ENCODE assay signal across 8 cellular contexts in genomic region chr5:132238169-132238744, GRCh38. TPM values are rescaled to one million over a fixed set of nuclear protein-coding genes. Genes with fewer than 3 reads are reported as not detected.
DNase-seq lines count a peak whose midpoint lies in the region; ATAC-seq and TF ChIP-seq lines count a peak whose summit lies in the region.

No MANE protein-coding gene starts in this region.

- H2BK15ac ChIP-seq in IMR-90 (ENCODE audit: low read depth, low read length), result no peak overlapping the region

- 0 out of 4 replicates have a peak overlapping the region, but pooled peaks of 1 of the 2 experiments have one; percentile 8 for H4K8ac ChIP-seq in IMR-90 (ENCODE audit: low read depth in 2 of 2, low read length in 2 of 2)

- no peak overlapping the region for H3K18ac ChIP-seq in IMR-90 (ENCODE audit: low read depth, low read length)

- TF ChIP-seq POLR2A in IMR-90 (IDR thresholded peaks at IDR 0.05; ENCODE audit: low read depth, low read length), result no peak
- no peak for TF ChIP-seq POLR2A in spleen (IDR thresholded peaks at IDR 0.05)

- H3K36me3 ChIP-seq in IMR-90 (ENCODE audit: control insufficient read depth, insufficient read depth, low read length), result no peaks in the 10 kb centered on the region
- H3K36me3 ChIP-seq in right atrium auricular region, result no peaks in the 10 kb centered on the region
- no peaks in the 10 kb centered on the region for H3K36me3 ChIP-seq in spleen

- no peak overlapping the region for H3K9ac ChIP-seq in IMR-90 (ENCODE audit: low read depth, low read length)

- H3K4me3 ChIP-seq in IMR-90 (ENCODE audit: insufficient read depth, low read depth, low read length), result no peak overlapping the region
- no peak overlapping the region for H3K4me3 ChIP-seq in right atrium auricular region
- no peak overlapping the region for H3K4me3 ChIP-seq in spleen

- H3K9me3 ChIP-seq in IMR-90 (ENCODE audit: control insufficient read depth, insufficient read depth, low read length) (no peaks in the 10 kb centered on the region), right atrium auricular region (no peaks in the 10 kb centered on the region), spleen (peaks cover 0 to 16% (median 9%) of the 10 kb centered on the region in 8 donors)

- no peak overlapping the region for H4K91ac ChIP-seq in IMR-90 (ENCODE audit: insufficient read depth, low read depth, low read length)

- no peaks in the 10 kb centered on the region for H3K79me1 ChIP-seq in IMR-90 (ENCODE audit: low read depth in 1 of 2, low read length in 2 of 2)

- peak; percentile 85 for ATAC-seq in GM19351 (IDR thresholded peaks at IDR 0.05; ENCODE audit: unreplicated experiment)
- peak; percentile 97 for ATAC-seq in IMR-90 (ENCODE audit: low read depth)
- ATAC-seq in GM18519 (IDR thresholded peaks at IDR 0.05; ENCODE audit: low FRiP score, unreplicated experiment), result no peak

- no peak overlapping the region for H4K5ac ChIP-seq in IMR-90 (ENCODE audit: low read depth, low read length)

- H4K20me1 ChIP-seq in IMR-90 (ENCODE audit: insufficient read depth, low read length), result no peaks in the 10 kb centered on the region

- peaks cover 4% of the 10 kb centered on the region for H3K27me3 Mint-ChIP-seq in activated naive CD8-positive, alpha-beta T cell treated with anti-CD3 and anti-CD28 coated beads for 36 hours

- dilution Hi-C loops in IMR-90 (cut with HindIII; ENCODE audit: low sequenced_read_pairs, unreplicated experiment), result no loop called here

- no peak overlapping the region for H3K4me2 ChIP-seq in IMR-90 (ENCODE audit: low read depth, low read length)

- no peak overlapping the region for H3K4me3 Mint-ChIP-seq in activated naive CD8-positive, alpha-beta T cell treated with anti-CD3 and anti-CD28 coated beads for 36 hours

- no peak overlapping the region for H3K27ac Mint-ChIP-seq in activated naive CD8-positive, alpha-beta T cell treated with anti-CD3 and anti-CD28 coated beads for 36 hours

- H2AK5ac ChIP-seq in IMR-90 (ENCODE audit: low read depth, low read length), result peak overlapping the region; percentile 38; the same call in 1 of the 2 replicates

- no peak overlapping the region for H2BK5ac ChIP-seq in IMR-90 (ENCODE audit: low read depth, low read length, poor library complexity, severe bottlenecking)

- peak overlapping the region; percentile 11 for H2AFZ ChIP-seq in IMR-90 (replicated peaks; ENCODE audit: low read length, poor library complexity)

- no peak overlapping the region for H3K23ac ChIP-seq in IMR-90 (ENCODE audit: low read depth, low read length)

- H3K27me3 ChIP-seq in IMR-90 (ENCODE audit: control insufficient read depth, insufficient read depth, low read length) (no peaks in the 10 kb centered on the region), right atrium auricular region (no peaks in the 10 kb centered on the region), spleen (replicated peaks in 1 of 7) (no peaks in the 10 kb centered on the region)

- no peak overlapping the region for H3K14ac ChIP-seq in IMR-90 (replicated peaks; ENCODE audit: low read depth, low read length)

- intact Hi-C loops in IMR-90 (cut with micrococcal nuclease), result no loop called here
- intact Hi-C loops in spleen (cut with DNase I; ENCODE audit: low total_unique reads), result no loop called here

- 0 out of 2 replicates have a peak, but pooled peaks cover 3% of the 10 kb centered on the region for H3K9me1 ChIP-seq in IMR-90 (ENCODE audit: insufficient read depth, low read length)

- no peak overlapping the region for H2BK120ac ChIP-seq in IMR-90 (ENCODE audit: low read depth, low read length)

- TF ChIP-seq CTCF in C4-2B (conservative IDR thresholded peaks at IDR 0.05) (peak; percentile 93), IMR-90 (conservative IDR thresholded peaks at IDR 0.05; ENCODE audit: low read depth, low read length) (peak; percentile 77), right atrium auricular region (IDR thresholded peaks at IDR 0.05) (peak; percentile 78 to 90), spleen (IDR thresholded peaks at IDR 0.05 in 8 of 11, conservative IDR thresholded peaks at IDR 0.05 in 3 of 11) (peak in 10 of 11 experiments; percentile 27 to 83 (median 71))

- H3K4me1 ChIP-seq in IMR-90 (ENCODE audit: control insufficient read depth, insufficient read depth, low read length) (no peaks in the 10 kb centered on the region), right atrium auricular region (no peaks in the 10 kb centered on the region), spleen (no peaks in the 10 kb centered on the region)

- H3K56ac ChIP-seq in IMR-90 (ENCODE audit: extremely low read depth, insufficient read depth, low read length), result no peak overlapping the region

- DNase-seq in IMR-90 (peak; percentile 68), SKM-1 (lab: John Stamatoyannopoulos, UW; ENCODE audit: unreplicated experiment) (peak; percentile 45), right atrium auricular region (ENCODE audit: low spot score) (peak; percentile 84), spleen (peak; percentile 78)
- peak; percentile 77 for DNase-seq in activated naive CD8-positive, alpha-beta T cell treated with anti-CD3 and anti-CD28 coated beads for 36 hours

- no peak overlapping the region for H3K4ac ChIP-seq in IMR-90 (ENCODE audit: low read depth, low read length)

- H3K36me3 Mint-ChIP-seq in activated naive CD8-positive, alpha-beta T cell treated with anti-CD3 and anti-CD28 coated beads for 36 hours, result no peaks in the 10 kb centered on the region

- TF ChIP-seq RAD21 in IMR-90 (IDR thresholded peaks at IDR 0.05; ENCODE audit: low read length), result peak; percentile 82

- peaks cover 4% of the 10 kb centered on the region for H3K4me1 Mint-ChIP-seq in activated naive CD8-positive, alpha-beta T cell treated with anti-CD3 and anti-CD28 coated beads for 36 hours

- POLR2A ChIA-PET in IMR-90 (lab: Charles Lee; ENCODE audit: unreplicated experiment), result interaction anchor here (0.6 to 1.5 kb wide), 2 partner anchors 11 to 56 kb away, joined by 4 to 5 read pairs; partner anchors contain the start of gene P4HA2

- CTCF ChIA-PET in IMR-90 (lab: Yijun Ruan, JAX), result interaction anchor here (0.9 to 3.3 kb wide), 14 partner anchors 11 to 259 kb away, joined by 3 to 35 read pairs (median 4); partner anchors contain the start of gene P4HA2

- no peak overlapping the region for H3K27ac ChIP-seq in C4-2B
- no peak overlapping the region for H3K27ac ChIP-seq in IMR-90 (ENCODE audit: insufficient read depth, low read length)
- no peak overlapping the region for H3K27ac ChIP-seq in right atrium auricular region
- no peak overlapping the region for H3K27ac ChIP-seq in spleen

- BruUV-seq in IMR-90 (replicated peaks; lab: Mats Ljungman, UMichigan), result no TSS peak

- no peaks in the 10 kb centered on the region for H3K9me3 Mint-ChIP-seq in activated naive CD8-positive, alpha-beta T cell treated with anti-CD3 and anti-CD28 coated beads for 36 hours

- H2BK20ac ChIP-seq in IMR-90 (ENCODE audit: low read depth, low read length), result no peak overlapping the region

- H2AK9ac ChIP-seq in IMR-90 (replicated peaks; ENCODE audit: low read depth, low read length, poor library complexity), result no peak overlapping the region

- in situ Hi-C loops in IMR-90 (cut with MboI; ENCODE audit: low sequenced_read_pairs), result no loop called here

- no CpG with 5 or more reads among the region's 1 CpG for WGBS in IMR-90 (ENCODE audit: extremely low coverage in 2 of 2, insufficient read length in 1 of 2), 2 experiments
- 0 to 17% (median 11%) methylated on average over 1 of the region's 1 CpG for WGBS in spleen, 5 donors

TF ChIP-seq in IMR-90, 13 proteins besides CTCF, POLR2A, EP300 and RAD21:
- TF ChIP-seq MAZ (IDR thresholded peaks at IDR 0.05; ENCODE audit: borderline replicate concordance, low read depth, low read length), result peak; percentile 49
- TF ChIP-seq CHD1 (IDR thresholded peaks at IDR 0.05; ENCODE audit: low read depth, low read length), result no peak
- no peak for TF ChIP-seq MXI1 (IDR thresholded peaks at IDR 0.05; ENCODE audit: borderline replicate concordance, low read depth, low read length)
- TF ChIP-seq FOS (IDR thresholded peaks at IDR 0.05; ENCODE audit: low read depth, low read length), result no peak
- 0 out of 2 replicates have a peak, but pooled peaks have one; percentile 10 for TF ChIP-seq MAFK (IDR thresholded peaks at IDR 0.05; ENCODE audit: low read depth, low read length)
- TF ChIP-seq SMC3 (IDR thresholded peaks at IDR 0.05; ENCODE audit: low read depth, low read length), result peak; percentile 71

RNA-seq across cellular contexts. Expression of gene P4HA2, which starts 10.6 kb away (rescaled TPM):
- total RNA-seq in IMR-90 (2012; rRNA removed), result 190 and 225 TPM in 2 replicates
- polyA plus RNA-seq in IMR-90 (2012; rRNA removed), result 184 and 186 TPM in 2 replicates
- polyA plus RNA-seq in IMR-90 (2012; cell fraction: cytosol; rRNA removed), result 144 and 191 TPM in 2 replicates
- 99.1 and 183 TPM in 2 replicates for polyA plus RNA-seq in IMR-90 (2012; cell fraction: nucleus; rRNA removed; ENCODE audit: low replicate concordance)
- 1 to 10 TPM; 8.1 to 8.7 TPM for total RNA-seq in activated naive CD8-positive, alpha-beta T cell treated with anti-CD3 and anti-CD28 coated beads for 36 hours
- total RNA-seq in right atrium auricular region, result 10 to 100 TPM; 60.5 to 65.4 TPM
- total RNA-seq in spleen, result 10 to 100 TPM in 6 of 7 donors, 1 to 10 TPM in 1; 8.2 to 38.1 (median 15.6) TPM
- 1 to 10 TPM; 2.7 to 4.8 (median 4.1) TPM for polyA plus RNA-seq in spleen

RNA-seq across cellular contexts. Expression of gene PDLIM4, which starts 19.2 kb away (rescaled TPM):
- total RNA-seq in IMR-90 (2012; rRNA removed) (61.1 and 97.5 TPM in 2 replicates), right atrium auricular region (10 to 100 TPM; 13.4 to 96.7 TPM), spleen (10 to 100 TPM in 1 of 7 donors, 1 to 10 TPM in 6; 3.5 to 17.4 (median 9.0) TPM)
- polyA plus RNA-seq in IMR-90 (2012; rRNA removed) (214 and 225 TPM in 2 replicates), spleen (10 to 100 TPM in 1 of 3 donors, 1 to 10 TPM in 2; 7.5 to 16.9 (median 9.0) TPM)
- polyA plus RNA-seq in IMR-90 (2012; cell fraction: cytosol; rRNA removed), result 62.0 and 132 TPM in 2 replicates
- 199 and 416 TPM in 2 replicates for polyA plus RNA-seq in IMR-90 (2012; cell fraction: nucleus; rRNA removed; ENCODE audit: low replicate concordance)
- total RNA-seq in activated naive CD8-positive, alpha-beta T cell treated with anti-CD3 and anti-CD28 coated beads for 36 hours, result under 1 TPM in 1 of 2 experiments, not detected in 1; 0.31 TPM

RNA-seq across cellular contexts. Expression of gene SLC22A4, which starts 55.9 kb away (rescaled TPM):
- total RNA-seq in IMR-90 (2012; rRNA removed) (2.8 and 3.2 TPM in 2 replicates), right atrium auricular region (1 to 10 TPM; 1.5 to 2.8 TPM), spleen (10 to 100 TPM in 4 of 7 donors, 1 to 10 TPM in 3; 6.3 to 25.1 (median 11.5) TPM)
- polyA plus RNA-seq in IMR-90 (2012; rRNA removed) (2.5 and 2.6 TPM in 2 replicates), spleen (1 to 10 TPM in 2 of 3 donors, under 1 TPM in 1; 0.47 to 2.3 (median 1.7) TPM)
- 1.2 and 2.1 TPM in 2 replicates for polyA plus RNA-seq in IMR-90 (2012; cell fraction: cytosol; rRNA removed)
- 7.0 and 12.7 TPM in 2 replicates for polyA plus RNA-seq in IMR-90 (2012; cell fraction: nucleus; rRNA removed; ENCODE audit: low replicate concordance)
- 1 to 10 TPM in 1 of 2 experiments, under 1 TPM in 1; 0.95 to 1.3 TPM for total RNA-seq in activated naive CD8-positive, alpha-beta T cell treated with anti-CD3 and anti-CD28 coated beads for 36 hours
